Comparison of ENCODE assay signal across 8 cellular contexts in the genomic region with DNA sequence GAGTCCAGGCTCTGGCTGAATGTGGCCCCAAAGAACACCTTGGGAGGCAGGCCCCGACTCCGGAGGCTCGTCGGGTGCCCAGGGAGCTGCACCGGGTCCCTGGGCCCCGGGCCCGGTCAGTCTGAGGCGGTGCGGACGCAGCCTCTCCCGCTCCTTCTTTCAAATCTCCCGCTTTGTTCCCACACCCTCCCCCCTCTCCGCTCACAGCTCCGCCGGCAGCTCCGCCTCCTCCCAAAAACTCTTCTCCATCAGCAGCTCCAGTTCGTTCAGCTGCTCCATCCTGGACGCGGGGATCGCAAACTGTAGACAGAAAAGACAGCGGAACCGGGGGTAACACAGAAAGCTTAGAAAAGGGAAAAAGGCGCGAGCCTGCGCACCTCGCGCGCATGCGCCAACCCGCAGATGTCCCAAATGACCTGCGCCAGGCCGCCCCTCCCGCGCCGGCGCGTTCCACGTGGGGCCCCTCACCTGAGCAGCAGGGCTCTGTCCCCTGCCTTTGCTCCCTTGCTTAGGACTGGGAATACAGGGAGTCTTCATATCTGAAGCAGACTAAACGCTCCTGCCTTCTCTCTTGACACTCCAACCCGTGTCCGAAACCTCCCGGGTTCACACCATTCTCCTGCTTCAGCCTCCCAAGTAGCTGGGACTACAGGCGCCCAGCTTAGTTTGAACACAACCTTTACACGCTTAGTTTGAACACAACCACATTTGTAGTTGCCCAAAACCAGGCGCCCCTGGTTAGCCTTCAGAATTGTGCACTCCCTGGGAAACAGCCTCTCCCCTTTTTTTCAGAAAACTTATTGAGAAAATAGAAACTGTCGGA. TPM values are rescaled to one million over a fixed set of nuclear protein-coding genes. Genes with fewer than 3 reads are reported as not detected.
A peak's percentile ranks its signal among the peaks of the same experiment; 100 is the strongest.
DNase-seq lines count a peak whose midpoint lies in the region; ATAC-seq and TF ChIP-seq lines count a peak whose summit lies in the region.

A gene with protein sequence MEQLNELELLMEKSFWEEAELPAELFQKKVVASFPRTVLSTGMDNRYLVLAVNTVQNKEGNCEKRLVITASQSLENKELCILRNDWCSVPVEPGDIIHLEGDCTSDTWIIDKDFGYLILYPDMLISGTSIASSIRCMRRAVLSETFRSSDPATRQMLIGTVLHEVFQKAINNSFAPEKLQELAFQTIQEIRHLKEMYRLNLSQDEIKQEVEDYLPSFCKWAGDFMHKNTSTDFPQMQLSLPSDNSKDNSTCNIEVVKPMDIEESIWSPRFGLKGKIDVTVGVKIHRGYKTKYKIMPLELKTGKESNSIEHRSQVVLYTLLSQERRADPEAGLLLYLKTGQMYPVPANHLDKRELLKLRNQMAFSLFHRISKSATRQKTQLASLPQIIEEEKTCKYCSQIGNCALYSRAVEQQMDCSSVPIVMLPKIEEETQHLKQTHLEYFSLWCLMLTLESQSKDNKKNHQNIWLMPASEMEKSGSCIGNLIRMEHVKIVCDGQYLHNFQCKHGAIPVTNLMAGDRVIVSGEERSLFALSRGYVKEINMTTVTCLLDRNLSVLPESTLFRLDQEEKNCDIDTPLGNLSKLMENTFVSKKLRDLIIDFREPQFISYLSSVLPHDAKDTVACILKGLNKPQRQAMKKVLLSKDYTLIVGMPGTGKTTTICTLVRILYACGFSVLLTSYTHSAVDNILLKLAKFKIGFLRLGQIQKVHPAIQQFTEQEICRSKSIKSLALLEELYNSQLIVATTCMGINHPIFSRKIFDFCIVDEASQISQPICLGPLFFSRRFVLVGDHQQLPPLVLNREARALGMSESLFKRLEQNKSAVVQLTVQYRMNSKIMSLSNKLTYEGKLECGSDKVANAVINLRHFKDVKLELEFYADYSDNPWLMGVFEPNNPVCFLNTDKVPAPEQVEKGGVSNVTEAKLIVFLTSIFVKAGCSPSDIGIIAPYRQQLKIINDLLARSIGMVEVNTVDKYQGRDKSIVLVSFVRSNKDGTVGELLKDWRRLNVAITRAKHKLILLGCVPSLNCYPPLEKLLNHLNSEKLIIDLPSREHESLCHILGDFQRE (minus strand): TSS at position 388 of the 823 bp plus-strand sequence. CDS start 109 bp downstream, at position 279.

- H3K9me3 Mint-ChIP-seq in nephron progenitor cell = peaks cover 17% of the 10 kb centered on the region
- H3K9me3 Mint-ChIP-seq in stimulated activated naive CD8-positive, alpha-beta T cell treated with anti-CD3 and anti-CD28 coated beads, Interleukin-15, amount 100 ng/mL, for 72 hours = no peaks in the 10 kb centered on the region

- no peaks in the 10 kb centered on the region for H3K9me2 ChIP-seq in GM23248 (ENCODE audit: insufficient read depth)

- H3F3A ChIP-seq in GM23248 (ENCODE audit: insufficient read depth) = 0 out of 2 replicates have a peak, but pooled peaks cover 12% of the 10 kb centered on the region

- CTCF ChIA-PET in RWPE1 (lab: Yijun Ruan, JAX) = interaction anchor here (0.6 kb wide), 2 partner anchors 429 to 655 kb away, joined by 3 to 4 read pairs; no protein-coding TSS in a partner anchor

- H3K79me2 ChIP-seq in GM23248 (ENCODE audit: insufficient read depth) = peaks cover 33% of the 10 kb centered on the region

- H4K20me1 ChIP-seq in GM23248 (ENCODE audit: insufficient read depth) = no peaks in the 10 kb centered on the region

- DNase-seq in ELF-1 (ENCODE audit: low read depth, low spot score) (peak; percentile 93), GM23248 (peak; percentile 82), Kasumi-1 (lab: John Stamatoyannopoulos, UW) (peak; percentile 93 to 94), RWPE1 (ENCODE audit: low spot score) (peak; percentile 95), fibroblast of pulmonary artery (ENCODE audit: low read depth) (peak; percentile 51), nephron progenitor cell (peak; percentile 74)
- DNase-seq in activated T-helper 9 cell treated with anti-CD3 and anti-CD28 coated beads, Interleukin-2, amount 50 U/mL, for 16 hours (ENCODE audit: low read depth) = peak; percentile 60
- DNase-seq in stimulated activated naive CD8-positive, alpha-beta T cell treated with anti-CD3 and anti-CD28 coated beads, Interleukin-15, amount 100 ng/mL, for 72 hours = peak; percentile 81 to 85

- peaks cover 4% of the 10 kb centered on the region; the same call in 1 of the 2 replicates for H3K36me3 ChIP-seq in GM23248 (ENCODE audit: low read depth)

- no peaks in the 10 kb centered on the region for H3K27me3 Mint-ChIP-seq in nephron progenitor cell (ENCODE audit: low read depth, poor library complexity)
- no peaks in the 10 kb centered on the region for H3K27me3 Mint-ChIP-seq in stimulated activated naive CD8-positive, alpha-beta T cell treated with anti-CD3 and anti-CD28 coated beads, Interleukin-15, amount 100 ng/mL, for 72 hours

- H3K27ac ChIP-seq in GM23248 (peak within 1 kb of the TSS; percentile 48), RWPE1 (peak within 1 kb of the TSS; percentile 97)

- H3K27ac Mint-ChIP-seq in nephron progenitor cell = peak within 1 kb of the TSS; percentile 99
- H3K27ac Mint-ChIP-seq in stimulated activated naive CD8-positive, alpha-beta T cell treated with anti-CD3 and anti-CD28 coated beads, Interleukin-15, amount 100 ng/mL, for 72 hours = peak within 1 kb of the TSS; percentile 97 to 99

- peaks cover 30% of the 10 kb centered on the region for H3K4me1 Mint-ChIP-seq in nephron progenitor cell
- peaks cover 27% of the 10 kb centered on the region for H3K4me1 Mint-ChIP-seq in stimulated activated naive CD8-positive, alpha-beta T cell treated with anti-CD3 and anti-CD28 coated beads, Interleukin-15, amount 100 ng/mL, for 72 hours

- TF ChIP-seq CTCF in RWPE1 (conservative IDR thresholded peaks at IDR 0.05; ENCODE audit: low read depth) (no peak), fibroblast of pulmonary artery (IDR thresholded peaks at IDR 0.05; ENCODE audit: low read length, missing control alignments) (no peak), nephron progenitor cell (IDR thresholded peaks at IDR 0.05) (no peak)

- 0 out of 2 replicates have a peak, but pooled peaks cover 7% of the 10 kb centered on the region for H3K4me1 ChIP-seq in GM23248 (ENCODE audit: insufficient read depth)

- no peaks in the 10 kb centered on the region for H3K9me3 ChIP-seq in GM23248 (ENCODE audit: low read depth)

- WGBS in GM23248 (ENCODE audit: low coverage in 1 of 2, low lambda C conversion rate in 2 of 2, missing lambda C conversion rate in 2 of 2), 2 experiments = 2% methylated on average over 43 to 46 of the region's 46 CpGs

- peak within 1 kb of the TSS; percentile 95 for H3K4me2 ChIP-seq in GM23248 (ENCODE audit: unreplicated experiment)

- H2AFZ ChIP-seq in GM23248 = peak within 1 kb of the TSS; percentile 99

- peak within 1 kb of the TSS; percentile 80 for H3K9ac ChIP-seq in GM23248

- H3K4me3 Mint-ChIP-seq in nephron progenitor cell = peak within 1 kb of the TSS; percentile 99
- peak within 1 kb of the TSS; percentile 95 to 96 for H3K4me3 Mint-ChIP-seq in stimulated activated naive CD8-positive, alpha-beta T cell treated with anti-CD3 and anti-CD28 coated beads, Interleukin-15, amount 100 ng/mL, for 72 hours

- in situ Hi-C loops in GM23248 (cut with MboI) = no loop called here

- peaks cover 34% of the 10 kb centered on the region for H3K36me3 Mint-ChIP-seq in nephron progenitor cell (ENCODE audit: low read depth)

- no peaks in the 10 kb centered on the region for H3K27me3 ChIP-seq in GM23248 (replicated peaks; ENCODE audit: insufficient read depth)

- POLR2A ChIA-PET in RWPE1 (lab: Yijun Ruan, JAX; ENCODE audit: low non-redundant PET) = no interaction called here

- peak; percentile 95 for ATAC-seq in stimulated activated naive CD8-positive, alpha-beta T cell treated with anti-CD3 and anti-CD28 coated beads, Interleukin-15, amount 100 ng/mL, for 72 hours

- peak within 1 kb of the TSS; percentile 98 for H3K4me3 ChIP-seq in GM23248
- peak within 1 kb of the TSS; percentile 90 for H3K4me3 ChIP-seq in fibroblast of pulmonary artery (replicated peaks; ENCODE audit: low read depth, low read length)

RNA-seq across cellular contexts. Expression of the gene that starts here (rescaled TPM):
- total RNA-seq in GM23248 (2014; rRNA removed; shearing (Covaris generic)) = 4.8 and 5.2 TPM in 2 replicates
- 1.6 and 1.8 TPM in 2 replicates for polyA plus RNA-seq in GM23248 (2016; fragmentation: Nextera tagmentation; extraction: Ambion mirVana)

Comparison
In these comparisons a context has a peak if more than half of its experiments do, and no peak if none do; other contexts are left out.
1. Peak in every context shown above with its lines: DNase-seq, ATAC-seq, H3K4me3 ChIP-seq and H3K27ac ChIP-seq.